Comparison of ENCODE assay signal across 8 cellular contexts in the genomic region with DNA sequence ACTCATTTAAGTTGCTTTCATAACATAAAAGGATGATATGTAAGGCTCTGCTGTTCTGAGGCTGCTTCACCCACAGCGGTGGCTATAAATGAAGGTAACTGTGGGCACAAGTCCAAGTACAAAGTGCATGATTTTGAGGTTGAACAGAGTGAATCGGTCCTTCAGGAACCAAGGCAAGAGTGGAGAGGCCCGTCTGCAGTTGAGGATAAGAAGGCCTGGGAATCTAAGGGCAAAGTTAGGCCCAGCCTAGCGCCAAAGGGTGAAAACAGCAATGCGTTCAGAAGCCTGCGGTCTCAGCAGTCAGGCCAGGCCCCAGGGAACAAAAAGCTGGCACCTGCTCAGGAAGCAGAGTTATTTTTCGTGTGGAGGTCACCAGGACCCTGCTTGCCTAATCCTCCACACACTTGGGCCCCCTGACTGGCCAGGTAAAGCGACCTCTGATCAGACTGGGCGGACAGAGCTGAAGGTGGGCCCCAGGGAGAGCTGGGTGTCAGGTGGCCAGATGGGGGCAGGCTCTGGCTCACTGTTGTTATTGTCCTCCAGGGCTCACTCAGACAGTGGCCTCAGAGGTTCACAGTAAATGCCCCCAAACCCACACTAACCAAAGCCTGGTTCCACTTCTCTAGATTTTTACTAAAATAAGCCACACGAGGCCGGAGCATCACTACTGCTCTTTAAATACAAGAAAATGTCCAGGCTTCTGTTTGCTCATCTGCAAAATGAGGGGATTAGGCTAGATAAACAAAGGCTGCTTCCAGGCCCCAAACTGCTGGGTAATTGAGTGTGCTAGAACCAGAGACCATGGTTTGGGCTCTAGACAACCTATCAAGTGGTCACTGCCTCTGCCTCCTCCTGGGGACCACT. TPM values are rescaled to one million over a fixed set of nuclear protein-coding genes. Genes with fewer than 3 reads are reported as not detected.
DNase-seq lines count a peak whose midpoint lies in the region; TF ChIP-seq lines count a peak whose summit lies in the region.

No MANE protein-coding gene starts in this region.

- H3K4me1 Mint-ChIP-seq in activated T-helper 2 cell treated with anti-CD3 and anti-CD28 coated beads, Interferon-gamma antibody, Interleukin-2, Interleukin-4, amounts not matched to agents 10 μg/mL and 5 μg/mL and 100 μg/mL, durations not matched to agents 14 hours and 24 hours and 36 hours (ENCODE audit: low read depth), result peaks cover 21% of the 10 kb centered on the region

- H3K9ac ChIP-seq in HUES6 (ENCODE audit: low read length), result no peak overlapping the region
- peak overlapping the region; percentile 23 for H3K9ac ChIP-seq in mucosa of stomach (ENCODE audit: low read length)

- H3K36me3 Mint-ChIP-seq in activated T-helper 2 cell treated with anti-CD3 and anti-CD28 coated beads, Interferon-gamma antibody, Interleukin-2, Interleukin-4, amounts not matched to agents 10 μg/mL and 5 μg/mL and 100 μg/mL, durations not matched to agents 14 hours and 24 hours and 36 hours (ENCODE audit: low read depth), result peaks cover 23% of the 10 kb centered on the region

- no peaks in the 10 kb centered on the region for H3K27me3 Mint-ChIP-seq in activated T-helper 2 cell treated with anti-CD3 and anti-CD28 coated beads, Interferon-gamma antibody, Interleukin-2, Interleukin-4, amounts not matched to agents 10 μg/mL and 5 μg/mL and 100 μg/mL, durations not matched to agents 14 hours and 24 hours and 36 hours (ENCODE audit: low read depth)

- 0 out of 2 replicates have a peak overlapping the region, but pooled peaks have one; percentile 43 for H3K27ac ChIP-seq in HUES6 (ENCODE audit: low read depth, low read length)

- no peak overlapping the region for H3K4me3 ChIP-seq in HUES6 (ENCODE audit: low read depth, low read length)
- H3K4me3 ChIP-seq in mucosa of stomach (ENCODE audit: low read length), result no peak overlapping the region

- H3K27me3 ChIP-seq in HUES6 (ENCODE audit: control insufficient read depth, insufficient read depth, low read length) (no peaks in the 10 kb centered on the region), mucosa of stomach (ENCODE audit: control insufficient read depth, insufficient read depth, low read length) (no peaks in the 10 kb centered on the region)

- no peaks in the 10 kb centered on the region for H3K9me3 Mint-ChIP-seq in activated T-helper 2 cell treated with anti-CD3 and anti-CD28 coated beads, Interferon-gamma antibody, Interleukin-2, Interleukin-4, amounts not matched to agents 10 μg/mL and 5 μg/mL and 100 μg/mL, durations not matched to agents 14 hours and 24 hours and 36 hours

- peak; percentile 57 for DNase-seq in cerebellar cortex (ENCODE audit: low spot score)
- no peak for DNase-seq in foreskin melanocyte
- DNase-seq in activated T-helper 2 cell treated with anti-CD3 and anti-CD28 coated beads, Interferon-gamma antibody, Interleukin-2, Interleukin-4, amounts not matched to agents 10 μg/mL and 5 μg/mL and 100 μg/mL, durations not matched to agents 14 hours and 24 hours and 36 hours (ENCODE audit: low spot score), result no peak
- DNase-seq in activated naive CD4-positive, alpha-beta T cell treated with Interleukin-2 at 50 U/mL for 16 hours, result no peak
- DNase-seq in stimulated activated naive CD4-positive, alpha-beta T cell treated with Interleukin-2 at 50 U/mL for 16 hours (lab: John Stamatoyannopoulos, UW), result no peak

- intact Hi-C loops in activated T-helper 2 cell treated with anti-CD3 and anti-CD28 coated beads, Interferon-gamma antibody, Interleukin-2, Interleukin-4, amounts not matched to agents 10 μg/mL and 5 μg/mL and 100 μg/mL, durations not matched to agents 14 hours and 24 hours and 36 hours (cut with micrococcal nuclease), result loop anchor here (5.0 kb wide), 1 partner anchor 69 kb away; no protein-coding TSS in a partner anchor

- TF ChIP-seq CTCF in GM12874 (IDR thresholded peaks at IDR 0.05; ENCODE audit: insufficient read depth, low read depth, low read length), result peak; percentile 45

- H3K36me3 ChIP-seq in HUES6 (ENCODE audit: control insufficient read depth, insufficient read depth, low read length), result peaks cover 18% of the 10 kb centered on the region
- no peaks in the 10 kb centered on the region for H3K36me3 ChIP-seq in mucosa of stomach (ENCODE audit: control insufficient read depth, insufficient read depth, low read length)

- no peak overlapping the region for H3K4me3 Mint-ChIP-seq in activated T-helper 2 cell treated with anti-CD3 and anti-CD28 coated beads, Interferon-gamma antibody, Interleukin-2, Interleukin-4, amounts not matched to agents 10 μg/mL and 5 μg/mL and 100 μg/mL, durations not matched to agents 14 hours and 24 hours and 36 hours (ENCODE audit: low read depth)

- H3K4me1 ChIP-seq in HUES6 (ENCODE audit: control insufficient read depth, insufficient read depth, low read length), result peaks cover 13% of the 10 kb centered on the region
- peaks cover 23% of the 10 kb centered on the region for H3K4me1 ChIP-seq in mucosa of stomach (ENCODE audit: control insufficient read depth, insufficient read depth, low read length)

- H3K9me3 ChIP-seq in HUES6 (ENCODE audit: control insufficient read depth, insufficient read depth, low read depth, low read length) (no peaks in the 10 kb centered on the region), mucosa of stomach (ENCODE audit: control insufficient read depth, low read length) (no peaks in the 10 kb centered on the region)

- H3K27ac Mint-ChIP-seq in activated T-helper 2 cell treated with anti-CD3 and anti-CD28 coated beads, Interferon-gamma antibody, Interleukin-2, Interleukin-4, amounts not matched to agents 10 μg/mL and 5 μg/mL and 100 μg/mL, durations not matched to agents 14 hours and 24 hours and 36 hours, result no peak overlapping the region

RNA-seq across cellular contexts. Expression of gene TEX2, which starts 46.4 kb away (rescaled TPM):
- 20.7 and 22.0 TPM in 2 replicates for total RNA-seq in activated T-helper 2 cell treated with anti-CD3 and anti-CD28 coated beads, Interferon-gamma antibody, Interleukin-2, Interleukin-4, amounts not matched to agents 10 μg/mL and 5 μg/mL and 100 μg/mL, durations not matched to agents 14 hours and 24 hours and 36 hours
